Comparison of ENCODE assay signal across 8 cellular contexts in the genomic region with DNA sequence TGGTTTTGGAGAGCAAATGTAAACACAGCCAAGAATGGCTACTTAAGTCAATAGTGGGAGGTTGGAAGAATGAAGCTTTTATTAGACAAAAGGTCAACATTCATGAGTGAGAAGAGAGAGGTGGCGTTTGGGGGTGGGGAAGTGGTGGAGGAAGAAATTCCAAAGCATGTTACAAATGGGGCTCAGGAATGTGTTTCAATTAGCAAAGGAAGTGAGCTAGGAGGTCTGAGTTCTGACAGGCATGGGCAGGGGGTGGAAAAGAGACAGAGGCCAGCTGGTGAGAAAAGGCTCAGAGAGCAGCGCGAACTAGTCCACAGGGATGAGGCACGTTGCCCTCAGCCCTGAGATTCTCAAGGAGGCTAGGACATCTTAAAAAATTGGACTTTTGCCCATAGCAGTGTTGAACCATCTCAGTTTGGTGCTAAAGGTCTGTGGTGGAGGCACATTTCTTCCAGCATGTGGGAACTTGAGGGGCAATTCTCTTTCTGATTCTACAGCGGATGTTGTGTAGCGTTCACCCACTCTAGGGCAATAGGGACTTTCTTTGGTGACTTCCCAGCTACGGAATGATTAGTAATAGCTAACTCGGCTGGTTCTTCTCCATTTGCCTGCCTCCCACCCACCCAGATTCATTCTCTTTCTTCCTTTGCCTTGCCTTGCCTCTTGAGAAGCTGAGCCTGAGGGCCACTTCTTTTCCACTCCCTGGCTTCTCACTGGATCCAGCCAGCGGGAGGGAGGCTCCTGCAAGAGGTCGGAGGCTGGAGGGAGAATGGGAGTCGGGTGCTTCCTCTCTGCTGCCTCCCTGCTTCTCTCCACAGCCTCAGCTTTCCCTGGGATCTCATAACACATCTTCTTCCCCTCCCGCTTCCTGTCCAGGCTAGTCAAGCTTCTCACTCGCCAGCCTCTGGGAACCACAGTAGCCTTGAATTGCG. TPM values are rescaled to one million over a fixed set of nuclear protein-coding genes. Genes with fewer than 3 reads are reported as not detected.
DNase-seq lines count a peak whose midpoint lies in the region; ATAC-seq and TF ChIP-seq lines count a peak whose summit lies in the region.

No MANE protein-coding gene starts in this region.

- peaks cover 0 to 18% (median 13%) of the 10 kb centered on the region in 4 donors for H3K4me1 ChIP-seq in esophagus muscularis mucosa

- peak overlapping the region; percentile 82 for H3K4me3 Mint-ChIP-seq in T-helper 17 cell
- H3K4me3 Mint-ChIP-seq in stimulated activated effector memory CD8-positive, alpha-beta T cell treated with anti-CD3 and anti-CD28 coated beads, Interleukin-12 subunit alpha, Interleukin-12 subunit beta, amount 100 ng/mL, for 72 hours: peak overlapping the region; percentile 74

- no peaks in the 10 kb centered on the region for H3K27me3 ChIP-seq in esophagus muscularis mucosa

- no peaks in the 10 kb centered on the region for H3K9me3 Mint-ChIP-seq in stimulated activated effector memory CD8-positive, alpha-beta T cell treated with anti-CD3 and anti-CD28 coated beads, Interleukin-12 subunit alpha, Interleukin-12 subunit beta, amount 100 ng/mL, for 72 hours

- no peak for TF ChIP-seq EP300 in esophagus muscularis mucosa (IDR thresholded peaks at IDR 0.05)

- no peaks in the 10 kb centered on the region for H3K27me3 Mint-ChIP-seq in T-helper 17 cell

- peak overlapping the region in 1 of 4 donors; percentile 27 for H3K27ac ChIP-seq in esophagus muscularis mucosa (replicated peaks in 1 of 4)

- 73% methylated on average over 14 of the region's 14 CpGs for WGBS in esophagus muscularis mucosa

- no peaks in the 10 kb centered on the region for H3K36me3 Mint-ChIP-seq in T-helper 17 cell (ENCODE audit: low read depth)
- H3K36me3 Mint-ChIP-seq in stimulated activated effector memory CD8-positive, alpha-beta T cell treated with anti-CD3 and anti-CD28 coated beads, Interleukin-12 subunit alpha, Interleukin-12 subunit beta, amount 100 ng/mL, for 72 hours: peaks cover 10% of the 10 kb centered on the region

- intact Hi-C loops in esophagus muscularis mucosa (cut with DNase I): no loop called here

- peaks cover 47% of the 10 kb centered on the region for H3K4me1 Mint-ChIP-seq in T-helper 17 cell
- peaks cover 53% of the 10 kb centered on the region for H3K4me1 Mint-ChIP-seq in stimulated activated effector memory CD8-positive, alpha-beta T cell treated with anti-CD3 and anti-CD28 coated beads, Interleukin-12 subunit alpha, Interleukin-12 subunit beta, amount 100 ng/mL, for 72 hours

- DNase-seq in A172 (ENCODE audit: low spot score) (peak; percentile 76), T-helper 17 cell (peak in 1 of 3 donors; percentile 11), glomerular visceral epithelial cell (ENCODE audit: extremely low spot score) (peak; percentile 93), esophagus muscularis mucosa (ENCODE audit: extremely low spot score) (no peak), middle frontal gyrus (ENCODE audit: extremely low spot score, low spot score) (no peak)
- DNase-seq in stimulated activated effector memory CD8-positive, alpha-beta T cell treated with anti-CD3 and anti-CD28 coated beads, Interleukin-12 subunit alpha, Interleukin-12 subunit beta, amount 100 ng/mL, for 72 hours (ENCODE audit: low spot score in 2 of 2): peak; percentile 28 to 82

- peak overlapping the region; percentile 95 for H3K27ac Mint-ChIP-seq in T-helper 17 cell
- peak overlapping the region; percentile 98 for H3K27ac Mint-ChIP-seq in stimulated activated effector memory CD8-positive, alpha-beta T cell treated with anti-CD3 and anti-CD28 coated beads, Interleukin-12 subunit alpha, Interleukin-12 subunit beta, amount 100 ng/mL, for 72 hours

- H3K4me3 ChIP-seq in esophagus muscularis mucosa: no peak overlapping the region

- peak; percentile 50 for ATAC-seq in GM18498 (IDR thresholded peaks at IDR 0.05; ENCODE audit: unreplicated experiment)
- peak; percentile 47 for ATAC-seq in HG02678 (IDR thresholded peaks at IDR 0.05; ENCODE audit: unreplicated experiment)
- peak; percentile 81 for ATAC-seq in T-helper 17 cell
- ATAC-seq in stimulated activated effector memory CD8-positive, alpha-beta T cell treated with anti-CD3 and anti-CD28 coated beads, Interleukin-12 subunit alpha, Interleukin-12 subunit beta, amount 100 ng/mL, for 72 hours: peak; percentile 86

- H3K9me3 ChIP-seq in T-helper 17 cell (ENCODE audit: control insufficient read depth, low read length, poor library complexity, severe bottlenecking) (no peaks in the 10 kb centered on the region), esophagus muscularis mucosa (no peaks in the 10 kb centered on the region)

- TF ChIP-seq POLR2A in esophagus muscularis mucosa (IDR thresholded peaks at IDR 0.05; ENCODE audit: low read depth): no peak

- H3K36me3 ChIP-seq in esophagus muscularis mucosa: no peaks in the 10 kb centered on the region

- TF ChIP-seq CTCF in esophagus muscularis mucosa (IDR thresholded peaks at IDR 0.05): no peak

RNA-seq across cellular contexts. Expression of a gene that starts 45.1 kb away (rescaled TPM):
- total RNA-seq in A172 (2014; rRNA removed; shearing (Covaris generic)): 13.3 and 18.3 TPM in 2 replicates
- total RNA-seq in T-helper 17 cell (10 to 100 TPM; 63.5 to 64.9 TPM), esophagus muscularis mucosa (10 to 100 TPM; 18.3 to 47.2 (median 32.9) TPM)

Comparison
In these comparisons a context has a peak if more than half of its experiments do, and no peak if none do; other contexts are left out.
1. DNase-seq: peak in A172 (single experiment), glomerular visceral epithelial cell (single experiment) and stimulated activated effector memory CD8-positive, alpha-beta T cell treated with anti-CD3 and anti-CD28 coated beads, Interleukin-12 subunit alpha, Interleukin-12 subunit beta, amount 100 ng/mL, for 72 hours (2 of 2); none in esophagus muscularis mucosa (single experiment) and middle frontal gyrus (single experiment).
2. Peak in every context shown above with its lines, with median percentiles within 50 percentile points of each other: ATAC-seq.